Comparison of ENCODE assay signal across 11 cellular contexts in the genomic region with DNA sequence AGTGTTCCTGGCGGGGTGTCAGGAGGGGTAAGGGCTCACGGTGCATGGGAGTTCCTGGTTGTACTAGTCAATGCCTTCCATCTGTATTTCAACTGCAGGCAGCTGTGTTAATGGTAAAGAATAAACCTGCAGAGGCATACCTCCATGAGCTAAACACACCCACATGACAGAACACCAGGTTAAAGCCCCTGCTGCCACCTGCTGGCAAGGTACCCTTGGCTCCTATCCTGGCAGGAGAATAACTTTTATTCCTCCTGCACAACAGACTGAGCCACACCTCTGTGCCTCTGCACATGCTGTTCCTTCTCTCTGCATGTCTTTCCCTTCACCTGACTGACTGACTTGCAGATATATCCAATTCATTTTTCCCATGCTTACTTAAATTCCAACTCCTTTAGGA. TPM values are rescaled to one million over a fixed set of nuclear protein-coding genes. Genes with fewer than 3 reads are reported as not detected.
DNase-seq lines count a peak whose midpoint lies in the region; ATAC-seq and TF ChIP-seq lines count a peak whose summit lies in the region.
"Had no signal": no experiment of that assay in that cellular context is flagged by ENCODE, and none has a peak within 500 bp of the region (broad histone marks: within the 10 kb centered on the region; RNA-seq: fewer than 3 reads in every experiment).

No MANE protein-coding gene starts in this region.

- in situ Hi-C loops in ACHN (cut with HindIII; ENCODE audit: low pct_ligation_motif_present, low pct_unique_long_range_greater_than_20kb, low sequenced_read_pairs), result no loop called here

- peaks cover 0 to 3% (median 0%) of the 10 kb centered on the region in 7 donors for H3K9me3 Mint-ChIP-seq in CD14-positive monocyte

- intact Hi-C loops in CD14-positive monocyte (cut with micrococcal nuclease), result no loop called here

- ATAC-seq in GM19351 (IDR thresholded peaks at IDR 0.05; ENCODE audit: unreplicated experiment) (peak; percentile 69), esophagus mucosa (peak; percentile 84), GM21381 (IDR thresholded peaks at IDR 0.05; ENCODE audit: unreplicated experiment) (no peak)

- no peak overlapping the region for H3K27ac Mint-ChIP-seq in CD14-positive monocyte
- H3K27ac Mint-ChIP-seq: activated naive CD8-positive, alpha-beta T cell had no signal

- H3K4me3 Mint-ChIP-seq in CD14-positive monocyte, result no peak overlapping the region
- H3K4me3 Mint-ChIP-seq: activated naive CD8-positive, alpha-beta T cell had no signal

- no peaks in the 10 kb centered on the region for H3K36me3 Mint-ChIP-seq in CD14-positive monocyte
- H3K36me3 Mint-ChIP-seq: activated naive CD8-positive, alpha-beta T cell had no signal

- H3K27me3 Mint-ChIP-seq in CD14-positive monocyte (ENCODE audit: low read depth in 3 of 3), result peaks cover 0 to 6% (median 4%) of the 10 kb centered on the region in 3 donors
- H3K27me3 Mint-ChIP-seq: activated naive CD8-positive, alpha-beta T cell had no signal

- no peaks in the 10 kb centered on the region for H3K4me1 Mint-ChIP-seq in CD14-positive monocyte

- TF ChIP-seq CTCF in CD14-positive monocyte (IDR thresholded peaks at IDR 0.05), result no peak

- DNase-seq in ACHN (peak; percentile 5), T follicular helper cell (ENCODE audit: low read depth) (peak; percentile 16), CD14-positive monocyte (ENCODE audit: low spot score) (no peak), NCI-H146 (lab: John Stamatoyannopoulos, UW) (no peak)
- DNase-seq in activated CD4-positive, CD25-positive, alpha-beta regulatory T cell treated with anti-CD3 and anti-CD28 coated beads, Interleukin-2, amount 50 U/mL, for 72 hours, result no peak
- DNase-seq: GDM1, IMR-90 had no signal

RNA-seq across cellular contexts. Expression of a gene that starts 11.1 kb away (rescaled TPM):
- total RNA-seq in esophagus mucosa, result not detected
- not detected for polyA plus RNA-seq in CD14-positive monocyte
- total RNA-seq: IMR-90 had no signal
- polyA plus RNA-seq: IMR-90 had no signal

RNA-seq across cellular contexts. Expression of a gene that starts 20.6 kb away (rescaled TPM):
- total RNA-seq in esophagus mucosa, result 52.4 TPM
- 10 to 100 TPM; 38.3 to 39.1 TPM for polyA plus RNA-seq in CD14-positive monocyte

Comparison
In these comparisons a context has a peak if more than half of its experiments do, and no peak if none do; other contexts are left out.
1. DNase-seq: peak in ACHN (single experiment) and T follicular helper cell (single experiment); none in activated CD4-positive, CD25-positive, alpha-beta regulatory T cell treated with anti-CD3 and anti-CD28 coated beads, Interleukin-2, amount 50 U/mL, for 72 hours (single experiment), CD14-positive monocyte (single experiment) and NCI-H146 (single experiment).